1 cellular context compared by ENCODE assay signal in the genomic region with DNA sequence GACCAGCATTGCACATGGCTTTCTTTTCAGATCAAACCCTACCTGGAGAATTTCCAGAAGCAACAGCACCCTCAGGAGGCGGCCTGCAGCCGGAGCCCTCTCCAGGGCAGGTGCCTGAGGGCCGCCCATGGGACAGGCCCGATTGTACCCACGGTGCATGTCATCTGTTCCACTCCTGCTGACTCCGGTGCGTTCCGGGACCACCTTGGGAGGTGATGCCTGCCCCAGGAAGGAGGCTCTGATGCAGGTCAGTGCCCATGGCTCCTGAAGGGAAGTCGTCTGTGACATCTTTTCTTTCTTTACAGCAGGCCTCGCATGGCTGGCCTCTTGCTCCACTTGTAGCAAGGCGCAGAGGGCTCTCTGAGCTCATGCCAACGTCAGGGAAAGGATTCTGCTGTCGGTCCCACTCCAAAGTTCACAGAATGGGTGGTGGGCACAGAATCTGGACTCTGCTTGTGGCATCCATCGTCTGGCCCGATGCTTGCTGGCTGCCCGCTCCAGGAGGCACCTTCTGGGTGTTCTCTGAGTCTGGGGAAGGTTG.
TF ChIP-seq lines count a peak whose summit lies in the region.

No MANE protein-coding gene starts in this region.

TF ChIP-seq in H1, 55 proteins besides CTCF, POLR2A, EP300 and RAD21 (continued from another document):
- TF ChIP-seq, protein P1, sequence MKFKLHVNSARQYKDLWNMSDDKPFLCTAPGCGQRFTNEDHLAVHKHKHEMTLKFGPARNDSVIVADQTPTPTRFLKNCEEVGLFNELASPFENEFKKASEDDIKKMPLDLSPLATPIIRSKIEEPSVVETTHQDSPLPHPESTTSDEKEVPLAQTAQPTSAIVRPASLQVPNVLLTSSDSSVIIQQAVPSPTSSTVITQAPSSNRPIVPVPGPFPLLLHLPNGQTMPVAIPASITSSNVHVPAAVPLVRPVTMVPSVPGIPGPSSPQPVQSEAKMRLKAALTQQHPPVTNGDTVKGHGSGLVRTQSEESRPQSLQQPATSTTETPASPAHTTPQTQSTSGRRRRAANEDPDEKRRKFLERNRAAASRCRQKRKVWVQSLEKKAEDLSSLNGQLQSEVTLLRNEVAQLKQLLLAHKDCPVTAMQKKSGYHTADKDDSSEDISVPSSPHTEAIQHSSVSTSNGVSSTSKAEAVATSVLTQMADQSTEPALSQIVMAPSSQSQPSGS (IDR thresholded peaks at IDR 0.05; ENCODE audit: low read length): no peak
- TF ChIP-seq, protein P2, sequence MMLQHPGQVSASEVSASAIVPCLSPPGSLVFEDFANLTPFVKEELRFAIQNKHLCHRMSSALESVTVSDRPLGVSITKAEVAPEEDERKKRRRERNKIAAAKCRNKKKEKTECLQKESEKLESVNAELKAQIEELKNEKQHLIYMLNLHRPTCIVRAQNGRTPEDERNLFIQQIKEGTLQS (IDR thresholded peaks at IDR 0.05; ENCODE audit: insufficient read depth, low read depth, low read length): no peak
